Comparison of ENCODE assay signal across 15 cellular contexts in genomic region chr3:4501422-4501821, GRCh38. TPM values are rescaled to one million over a fixed set of nuclear protein-coding genes. Genes with fewer than 3 reads are reported as not detected.
DNase-seq lines count a peak whose midpoint lies in the region; ATAC-seq and TF ChIP-seq lines count a peak whose summit lies in the region.
"Had no signal": no experiment of that assay in that cellular context is flagged by ENCODE, and none has a peak within 500 bp of the region (broad histone marks: within the 10 kb centered on the region; RNA-seq: fewer than 3 reads in every experiment).

No MANE protein-coding gene starts in this region.

- DNase-seq in NCI-H526 (lab: John Stamatoyannopoulos, UW): peak; percentile 26 to 49
- DNase-seq in colonic mucosa: no peak
- DNase-seq in memory B cell (ENCODE audit: low spot score in 2 of 2): no peak
- DNase-seq in tibial artery: no peak
- DNase-seq in superior temporal gyrus (ENCODE audit: extremely low spot score): no peak
- DNase-seq: HCEC 1CT; NCI-H1436 treated with DMSO at 0.1 percent for 48 hours; NCI-H2081 treated with DMSO at 0.1 percent for 48 hours; NCI-H69; NK-92 treated with Interleukin-12 subunit alpha and Interleukin-12 subunit beta, amount 100 ng/mL, for 24 hours; PC-3 had no signal

- ATAC-seq in memory B cell (ENCODE audit: low read depth) (no peak), HG03095 (IDR thresholded peaks at IDR 0.05; ENCODE audit: unreplicated experiment) (no peak)
- no peak for ATAC-seq in stimulated activated memory B cell treated with anti-CD40 and anti-IgM and Interleukin-4, amounts not matched to agents 10 μg/mL and 1 μg/mL and 100 μg/mL, for 72 hours
- ATAC-seq: GM12878, PC-3 had no signal

- H3K27ac Mint-ChIP-seq in memory B cell: peak overlapping the region; percentile 89
- H3K27ac Mint-ChIP-seq in stimulated activated memory B cell treated with anti-CD40 and anti-IgM and Interleukin-4, amounts not matched to agents 10 μg/mL and 1 μg/mL and 100 μg/mL, for 72 hours: peak overlapping the region; percentile 89

- no peak overlapping the region for H3K9ac ChIP-seq in colonic mucosa (ENCODE audit: low read depth in 2 of 2, low read length in 2 of 2)
- H3K9ac ChIP-seq: BLaER1 had no signal

- H3K27me3 ChIP-seq in colonic mucosa: no peaks in the 10 kb centered on the region
- no peaks in the 10 kb centered on the region for H3K27me3 ChIP-seq in tibial artery
- H3K27me3 ChIP-seq: BLaER1 had no signal

- H3K4me3 Mint-ChIP-seq in memory B cell: no peak overlapping the region
- H3K4me3 Mint-ChIP-seq in stimulated activated memory B cell treated with anti-CD40 and anti-IgM and Interleukin-4, amounts not matched to agents 10 μg/mL and 1 μg/mL and 100 μg/mL, for 72 hours: no peak overlapping the region

- no peaks in the 10 kb centered on the region for H3K36me3 ChIP-seq in colonic mucosa
- H3K36me3 ChIP-seq in tibial artery: peaks cover 5 to 17% (median 6%) of the 10 kb centered on the region in 3 donors

- intact Hi-C loops in colonic mucosa (cut with DNase I) (no loop called here), tibial artery (cut with DNase I; ENCODE audit: low total_unique reads) (no loop called here)

- TF ChIP-seq CTCF in colonic mucosa (IDR thresholded peaks at IDR 0.05): no peak
- TF ChIP-seq CTCF in tibial artery (IDR thresholded peaks at IDR 0.05): no peak

- H3K27ac ChIP-seq in colonic mucosa (peak overlapping the region; percentile 29), tibial artery (peak overlapping the region in 1 of 2 donors; percentile 94)
- H3K27ac ChIP-seq: BLaER1 had no signal

- H3K9me3 ChIP-seq in colonic mucosa: no peaks in the 10 kb centered on the region
- H3K9me3 ChIP-seq in tibial artery: no peaks in the 10 kb centered on the region
- H3K9me3 ChIP-seq: BLaER1 had no signal

- H3K9me3 Mint-ChIP-seq in memory B cell: no peaks in the 10 kb centered on the region
- H3K9me3 Mint-ChIP-seq in stimulated activated memory B cell treated with anti-CD40 and anti-IgM and Interleukin-4, amounts not matched to agents 10 μg/mL and 1 μg/mL and 100 μg/mL, for 72 hours: no peaks in the 10 kb centered on the region

- H3K4me1 ChIP-seq in colonic mucosa (peaks cover 7% of the 10 kb centered on the region), tibial artery (peaks cover 0 to 70% (median 35%) of the 10 kb centered on the region in 4 donors)

- peaks cover 57% of the 10 kb centered on the region for H3K4me1 Mint-ChIP-seq in memory B cell
- peaks cover 87% of the 10 kb centered on the region for H3K4me1 Mint-ChIP-seq in stimulated activated memory B cell treated with anti-CD40 and anti-IgM and Interleukin-4, amounts not matched to agents 10 μg/mL and 1 μg/mL and 100 μg/mL, for 72 hours

- no peaks in the 10 kb centered on the region for H3K27me3 Mint-ChIP-seq in memory B cell
- no peaks in the 10 kb centered on the region for H3K27me3 Mint-ChIP-seq in stimulated activated memory B cell treated with anti-CD40 and anti-IgM and Interleukin-4, amounts not matched to agents 10 μg/mL and 1 μg/mL and 100 μg/mL, for 72 hours

- peaks cover 18% of the 10 kb centered on the region for H3K36me3 Mint-ChIP-seq in memory B cell
- H3K36me3 Mint-ChIP-seq in stimulated activated memory B cell treated with anti-CD40 and anti-IgM and Interleukin-4, amounts not matched to agents 10 μg/mL and 1 μg/mL and 100 μg/mL, for 72 hours: peaks cover 48% of the 10 kb centered on the region

- H3K4me3 ChIP-seq in colonic mucosa: no peak overlapping the region
- no peak overlapping the region for H3K4me3 ChIP-seq in tibial artery
- H3K4me3 ChIP-seq: BLaER1, GM12878 had no signal

RNA-seq across cellular contexts. Expression of gene ITPR1, which starts 8.3 kb away (rescaled TPM):
- 10 to 100 TPM in 1 of 2 donors, 1 to 10 TPM in 1; 7.0 to 18.2 TPM for total RNA-seq in colonic mucosa

RNA-seq across cellular contexts. Expression of gene SUMF1, which starts 34.4 kb away (rescaled TPM):
- total RNA-seq in colonic mucosa: 10 to 100 TPM; 37.6 to 43.9 TPM

Comparison
In these comparisons a context has a peak if more than half of its experiments do, and no peak if none do; other contexts are left out.
1. DNase-seq: peak in NCI-H526 (2 of 2); none in colonic mucosa (single experiment), memory B cell (0 of 2), tibial artery (0 of 2) and superior temporal gyrus (single experiment).